In genomic region chr18:48249841-48250240, GRCh38 we compare ENCODE assay signal across 28 cellular contexts.
"Had no signal": no experiment of that assay in that cellular context is flagged by ENCODE, and none has a peak within 500 bp of the region (broad histone marks: within the 10 kb centered on the region; RNA-seq: fewer than 3 reads in every experiment).

No MANE protein-coding gene starts in this region.

- H3K4me3 Mint-ChIP-seq: dendritic cell treated with granulocyte-macrophage colony-stimulating factor and Interleukin-4, amounts not matched to agents 40 ng/mL and 50 ng/mL, for 4 days; effector memory CD8-positive, alpha-beta T cell; endodermal cell; immature natural killer cell; mesothelial cell of epicardium; naive thymus-derived CD4-positive, alpha-beta T cell had no signal

- H3K36me3 Mint-ChIP-seq: immature natural killer cell, mesothelial cell of epicardium had no signal

- H2AFZ ChIP-seq: hepatocyte had no signal

- ATAC-seq: effector memory CD8-positive, alpha-beta T cell; esophagus mucosa; gastrocnemius medialis; left lobe of liver; lower lobe of right lung; mucosa of descending colon; naive thymus-derived CD4-positive, alpha-beta T cell had no signal

- H3K27me3 ChIP-seq: colonic mucosa, esophagus squamous epithelium, gastrocnemius medialis had no signal

- H3K4me3 ChIP-seq: colonic mucosa, esophagus squamous epithelium, gastrocnemius medialis, hepatocyte, left ventricle myocardium inferior, lower lobe of right lung, mucosa of descending colon had no signal

- DNase-seq: colonic mucosa; cortex of kidney; effector CD8-positive, alpha-beta T cell; effector memory CD8-positive, alpha-beta T cell; endodermal cell; erythroblast; esophagus squamous epithelium; foreskin fibroblast; foreskin melanocyte; gastrocnemius medialis; glutamatergic neuron; hypothalamus; immature natural killer cell; islet precursor cell; kidney; kidney glomerular epithelial cell; left colon; left ventricle myocardium inferior; lower lobe of right lung; mesenchymal stem cell; mucosa of descending colon; naive thymus-derived CD4-positive, alpha-beta T cell had no signal

- H3K9me3 Mint-ChIP-seq: dendritic cell treated with granulocyte-macrophage colony-stimulating factor and Interleukin-4, amounts not matched to agents 40 ng/mL and 50 ng/mL, for 4 days had no signal

- H3K4me1 ChIP-seq: colonic mucosa, esophagus squamous epithelium, gastrocnemius medialis, left ventricle myocardium inferior, lower lobe of right lung had no signal

- H3K4me1 Mint-ChIP-seq: endodermal cell; immature natural killer cell; mesothelial cell of epicardium; naive thymus-derived CD4-positive, alpha-beta T cell had no signal

- H3K27ac ChIP-seq: colonic mucosa, epithelial cell of prostate, esophagus squamous epithelium, gastrocnemius medialis, hepatocyte, left ventricle myocardium inferior, lower lobe of right lung had no signal

- H3K36me3 ChIP-seq: colonic mucosa, esophagus squamous epithelium, gastrocnemius medialis, left ventricle myocardium inferior, lower lobe of right lung had no signal

- H3K4me2 ChIP-seq: hepatocyte had no signal

- H3K27ac Mint-ChIP-seq: dendritic cell treated with granulocyte-macrophage colony-stimulating factor and Interleukin-4, amounts not matched to agents 40 ng/mL and 50 ng/mL, for 4 days; effector memory CD8-positive, alpha-beta T cell; endodermal cell; immature natural killer cell; mesothelial cell of epicardium; naive thymus-derived CD4-positive, alpha-beta T cell had no signal

- H3K79me2 ChIP-seq: hepatocyte had no signal
